8 cellular contexts compared by ENCODE assay signal in genomic region chr19:36572593-36573019, GRCh38. TPM values are rescaled to one million over a fixed set of nuclear protein-coding genes. Genes with fewer than 3 reads are reported as not detected.
DNase-seq lines count a peak whose midpoint lies in the region; ATAC-seq lines count a peak whose summit lies in the region.

No MANE protein-coding gene starts in this region.

- in situ Hi-C loops in G401 (cut with HindIII; ENCODE audit: low sequenced_read_pairs), result no loop called here

- H3K9me3 ChIP-seq in iPS-15b (ENCODE audit: control insufficient read depth, insufficient read depth, low read length), result no peaks in the 10 kb centered on the region

- H3K9me3 Mint-ChIP-seq in activated CD8-positive, alpha-beta T cell treated with anti-CD3 and anti-CD28 coated beads, Interleukin-2, amount 10 ng/mL, durations not matched to agents 7 days and 5 days (ENCODE audit: insufficient read depth), result peaks cover 41% of the 10 kb centered on the region
- H3K9me3 Mint-ChIP-seq in stimulated activated memory B cell treated with anti-CD40 and anti-IgM and Interleukin-4, amounts not matched to agents 10 μg/mL and 1 μg/mL and 100 μg/mL, for 72 hours, result no peaks in the 10 kb centered on the region

- H3K36me3 ChIP-seq in iPS-15b (ENCODE audit: control insufficient read depth, insufficient read depth, low read length), result peaks cover 7% of the 10 kb centered on the region

- H3K9ac ChIP-seq in iPS-15b (ENCODE audit: low read depth, low read length), result peak overlapping the region; percentile 94

- no peaks in the 10 kb centered on the region for H3K27me3 ChIP-seq in iPS-15b (ENCODE audit: control insufficient read depth, insufficient read depth, low read length)

- no peak for DNase-seq in activated CD8-positive, alpha-beta T cell treated with anti-CD3 and anti-CD28 coated beads, Interleukin-2, amount 10 ng/mL, durations not matched to agents 7 days and 5 days
- no peak for DNase-seq in G401 (ENCODE audit: low spot score)
- DNase-seq in pons (ENCODE audit: low spot score), result no peak

- H3K27ac Mint-ChIP-seq in activated CD8-positive, alpha-beta T cell treated with anti-CD3 and anti-CD28 coated beads, Interleukin-2, amount 10 ng/mL, durations not matched to agents 7 days and 5 days, result peak overlapping the region; percentile 92
- H3K27ac Mint-ChIP-seq in stimulated activated memory B cell treated with anti-CD40 and anti-IgM and Interleukin-4, amounts not matched to agents 10 μg/mL and 1 μg/mL and 100 μg/mL, for 72 hours, result peak overlapping the region; percentile 94

- H3K27me3 Mint-ChIP-seq in activated CD8-positive, alpha-beta T cell treated with anti-CD3 and anti-CD28 coated beads, Interleukin-2, amount 10 ng/mL, durations not matched to agents 7 days and 5 days (ENCODE audit: low read depth), result no peaks in the 10 kb centered on the region
- no peaks in the 10 kb centered on the region for H3K27me3 Mint-ChIP-seq in stimulated activated memory B cell treated with anti-CD40 and anti-IgM and Interleukin-4, amounts not matched to agents 10 μg/mL and 1 μg/mL and 100 μg/mL, for 72 hours

- H3K4me1 Mint-ChIP-seq in activated CD8-positive, alpha-beta T cell treated with anti-CD3 and anti-CD28 coated beads, Interleukin-2, amount 10 ng/mL, durations not matched to agents 7 days and 5 days (ENCODE audit: low read depth), result peaks cover 31% of the 10 kb centered on the region
- peaks cover 37% of the 10 kb centered on the region for H3K4me1 Mint-ChIP-seq in stimulated activated memory B cell treated with anti-CD40 and anti-IgM and Interleukin-4, amounts not matched to agents 10 μg/mL and 1 μg/mL and 100 μg/mL, for 72 hours

- peaks cover 82% of the 10 kb centered on the region for H3K36me3 Mint-ChIP-seq in activated CD8-positive, alpha-beta T cell treated with anti-CD3 and anti-CD28 coated beads, Interleukin-2, amount 10 ng/mL, durations not matched to agents 7 days and 5 days (ENCODE audit: low read depth)
- H3K36me3 Mint-ChIP-seq in stimulated activated memory B cell treated with anti-CD40 and anti-IgM and Interleukin-4, amounts not matched to agents 10 μg/mL and 1 μg/mL and 100 μg/mL, for 72 hours, result peaks cover 67% of the 10 kb centered on the region

- peak overlapping the region; percentile 87 for H3K4me3 ChIP-seq in iPS-15b (ENCODE audit: low read depth, low read length)

- POLR2A ChIA-PET in activated CD8-positive, alpha-beta T cell treated with anti-CD3 and anti-CD28 coated beads, Interleukin-2, amount 10 ng/mL, durations not matched to agents 7 days and 5 days (lab: Charles Lee), result interaction anchor here (0.8 to 2.5 kb wide), 9 partner anchors 9 to 278 kb away, joined by 3 to 24 read pairs (median 5); partner anchors contain the start of genes ZNF260, ZNF345, ZNF382 and ZNF566

- ATAC-seq in HG03469 (IDR thresholded peaks at IDR 0.05; ENCODE audit: unreplicated experiment) (peak; percentile 36), HG03432 (IDR thresholded peaks at IDR 0.05; ENCODE audit: unreplicated experiment) (no peak), HG02798 (IDR thresholded peaks at IDR 0.05; ENCODE audit: poor library complexity, unreplicated experiment) (no peak)
- ATAC-seq in activated CD8-positive, alpha-beta T cell treated with anti-CD3 and anti-CD28 coated beads, Interleukin-2, amount 10 ng/mL, durations not matched to agents 7 days and 5 days, result no peak
- no peak for ATAC-seq in stimulated activated memory B cell treated with anti-CD40 and anti-IgM and Interleukin-4, amounts not matched to agents 10 μg/mL and 1 μg/mL and 100 μg/mL, for 72 hours

- CTCF ChIA-PET in activated CD8-positive, alpha-beta T cell treated with anti-CD3 and anti-CD28 coated beads, Interleukin-2, amount 10 ng/mL, durations not matched to agents 7 days and 5 days (lab: Charles Lee), result interaction anchor here (1.8 kb wide), 1 partner anchor 44 kb away, joined by 5 read pairs; the partner anchor contains the start of gene ZNF260

- peak overlapping the region; percentile 96 for H3K4me3 Mint-ChIP-seq in activated CD8-positive, alpha-beta T cell treated with anti-CD3 and anti-CD28 coated beads, Interleukin-2, amount 10 ng/mL, durations not matched to agents 7 days and 5 days
- H3K4me3 Mint-ChIP-seq in stimulated activated memory B cell treated with anti-CD40 and anti-IgM and Interleukin-4, amounts not matched to agents 10 μg/mL and 1 μg/mL and 100 μg/mL, for 72 hours, result peak overlapping the region; percentile 93

- peaks cover 7% of the 10 kb centered on the region for H3K4me1 ChIP-seq in iPS-15b (ENCODE audit: control insufficient read depth, insufficient read depth, low read length)

RNA-seq across cellular contexts. Expression of gene ZNF529, which starts 0.5 kb away (rescaled TPM):
- total RNA-seq in activated CD8-positive, alpha-beta T cell treated with anti-CD3 and anti-CD28 coated beads, Interleukin-2, amount 10 ng/mL, durations not matched to agents 7 days and 5 days, result 10 to 100 TPM; 13.7 to 15.1 TPM
- 7.8 and 8.9 TPM in 2 replicates for total RNA-seq in G401 (2014; rRNA removed; shearing (Covaris generic))

RNA-seq across cellular contexts. Expression of gene ZNF382, which starts 32.5 kb away (rescaled TPM):
- total RNA-seq in activated CD8-positive, alpha-beta T cell treated with anti-CD3 and anti-CD28 coated beads, Interleukin-2, amount 10 ng/mL, durations not matched to agents 7 days and 5 days, result 10 to 100 TPM; 12.0 to 13.3 TPM
- 5.7 and 16.4 TPM in 2 replicates for total RNA-seq in G401 (2014; rRNA removed; shearing (Covaris generic))

RNA-seq across cellular contexts. Expression of gene ZNF260, which starts 44.5 kb away (rescaled TPM):
- total RNA-seq in activated CD8-positive, alpha-beta T cell treated with anti-CD3 and anti-CD28 coated beads, Interleukin-2, amount 10 ng/mL, durations not matched to agents 7 days and 5 days, result 10 to 100 TPM in 1 of 2 experiments, 1 to 10 TPM in 1; 8.6 to 10.5 TPM
- 7.0 and 69.0 TPM in 2 replicates for total RNA-seq in G401 (2014; rRNA removed; shearing (Covaris generic))
